In genomic region chr3:115834068-115834467, GRCh38 we compare ENCODE assay signal across 16 cellular contexts.
DNase-seq lines count a peak whose midpoint lies in the region; FAIRE-seq and TF ChIP-seq lines count a peak whose summit lies in the region.
"Had no signal": no experiment of that assay in that cellular context is flagged by ENCODE, and none has a peak within 500 bp of the region (broad histone marks: within the 10 kb centered on the region; RNA-seq: fewer than 3 reads in every experiment).

No MANE protein-coding gene starts in this region.

- no peaks in the 10 kb centered on the region for H3K36me3 ChIP-seq in brain microvascular endothelial cell (replicated peaks)
- H3K36me3 ChIP-seq in BE2C = no peaks in the 10 kb centered on the region
- H3K36me3 ChIP-seq in small intestine (ENCODE audit: control insufficient read depth in 2 of 2, insufficient read depth in 2 of 2, low read length in 2 of 2) = no peaks in the 10 kb centered on the region
- H3K36me3 ChIP-seq: uterus had no signal

- TF ChIP-seq CTCF in AG04450 (IDR thresholded peaks at IDR 0.05; ENCODE audit: low read depth, low read length) = no peak
- no peak for TF ChIP-seq CTCF in brain microvascular endothelial cell (IDR thresholded peaks at IDR 0.05; ENCODE audit: low read depth, low read length, missing control alignments)
- TF ChIP-seq CTCF in BE2C (IDR thresholded peaks at IDR 0.05; ENCODE audit: low read depth, low read length) = no peak

- H3K27me3 ChIP-seq in AG04450 (ENCODE audit: control insufficient read depth, insufficient read depth, low read length) = no peaks in the 10 kb centered on the region
- no peaks in the 10 kb centered on the region for H3K27me3 ChIP-seq in brain microvascular endothelial cell (replicated peaks)
- H3K27me3 ChIP-seq in BE2C = no peaks in the 10 kb centered on the region
- no peaks in the 10 kb centered on the region for H3K27me3 ChIP-seq in small intestine (ENCODE audit: control insufficient read depth in 2 of 2, insufficient read depth in 2 of 2, low read length in 2 of 2)
- H3K27me3 ChIP-seq: uterus had no signal

- POLR2A ChIA-PET in AG04450 (lab: Yijun Ruan, JAX) = no interaction called here

- WGBS in small intestine, 3 donors = 89 to 97% (median 90%) methylated on average over 1 of the region's 1 CpG

- FAIRE-seq in islet of Langerhans (lab: Jason Lieb, UNC) (peak; percentile 72), small intestine (lab: Jason Lieb, UNC) (no peak)
- FAIRE-seq: frontal cortex had no signal

- no peak overlapping the region for H3K4me3 ChIP-seq in AG04450 (ENCODE audit: low read depth, low read length)
- no peak overlapping the region for H3K4me3 ChIP-seq in brain microvascular endothelial cell (ENCODE audit: low read depth, low read length)
- H3K4me3 ChIP-seq in BE2C (ENCODE audit: low read depth, low read length) = no peak overlapping the region
- H3K4me3 ChIP-seq in small intestine (ENCODE audit: low read depth in 1 of 2, low read length in 2 of 2) = no peak overlapping the region
- H3K4me3 ChIP-seq: uterus had no signal

- H3K9me3 ChIP-seq in AG04450 (ENCODE audit: control insufficient read depth, insufficient read depth, low read length) = no peaks in the 10 kb centered on the region
- no peaks in the 10 kb centered on the region for H3K9me3 ChIP-seq in BE2C
- no peaks in the 10 kb centered on the region for H3K9me3 ChIP-seq in small intestine (ENCODE audit: control insufficient read depth, low read depth)
- H3K9me3 ChIP-seq: uterus had no signal

- CTCF ChIA-PET in AG04450 (lab: Charles Lee) = interaction anchor here (0.7 to 6.7 kb wide), 4 partner anchors 14 to 19 kb away, joined by 3 to 35 read pairs (median 11); no protein-coding TSS in a partner anchor

- DNase-seq in AG04450 (ENCODE audit: low read depth, low spot score) = peak; percentile 70
- DNase-seq in HT1080 (ENCODE audit: low read depth) = peak; percentile 89
- DNase-seq in brain microvascular endothelial cell = peak; percentile 77
- DNase-seq in BE2C = no peak
- no peak for DNase-seq in small intestine
- DNase-seq in DMS79 (lab: John Stamatoyannopoulos, UW) = no peak
- no peak for DNase-seq in HK-2 (ENCODE audit: unreplicated experiment)
- DNase-seq: activated CD4-positive, alpha-beta T cell treated with anti-CD3 and anti-CD28 coated beads for 4 hours; H7; Karpas-422; NCI-H1694; NCI-H774; stimulated activated naive CD4-positive, alpha-beta T cell treated with Interleukin-2 at 50 U/mL for 16 hours; uterus had no signal

- H3K4me1 ChIP-seq in BE2C (peaks cover 3% of the 10 kb centered on the region; the same call in 1 of the 2 replicates), small intestine (ENCODE audit: control insufficient read depth in 2 of 2, insufficient read depth in 1 of 2, low read depth in 1 of 2, low read length in 1 of 2) (no peaks in the 10 kb centered on the region)
- H3K4me1 ChIP-seq: uterus had no signal

- H3K27ac ChIP-seq in AG04450 (ENCODE audit: low read depth, low read length) (no peak overlapping the region), brain microvascular endothelial cell (no peak overlapping the region), small intestine (ENCODE audit: low read depth in 1 of 2, low read length in 1 of 2) (no peak overlapping the region)
- H3K27ac ChIP-seq: uterus had no signal

- in situ Hi-C loops in brain microvascular endothelial cell (cut with HindIII; ENCODE audit: low pct_ligation_motif_present, low sequenced_read_pairs) = no loop called here

Comparison
In these comparisons a context has a peak if more than half of its experiments do, and no peak if none do; other contexts are left out.
1. DNase-seq: peak in AG04450 (single experiment), HT1080 (single experiment) and brain microvascular endothelial cell (single experiment); none in BE2C (single experiment), small intestine (single experiment), DMS79 (single experiment) and HK-2 (single experiment).